7 cellular contexts compared by ENCODE assay signal in genomic region chr6:30101423-30101938, GRCh38. TPM values are rescaled to one million over a fixed set of nuclear protein-coding genes. Genes with fewer than 3 reads are reported as not detected.
DNase-seq lines count a peak whose midpoint lies in the region; ATAC-seq and TF ChIP-seq lines count a peak whose summit lies in the region.

No MANE protein-coding gene starts in this region.

- H3K4me3 Mint-ChIP-seq in activated CD4-positive, alpha-beta memory T cell treated with anti-CD3 and anti-CD28 coated beads, Interleukin-2, amount 10 ng/mL, durations not matched to agents 7 days and 5 days, result peak overlapping the region; percentile 55

- POLR2A ChIA-PET in activated CD4-positive, alpha-beta memory T cell treated with anti-CD3 and anti-CD28 coated beads, Interleukin-2, amount 10 ng/mL, durations not matched to agents 7 days and 5 days (lab: Charles Lee), result interaction anchor here (0.9 to 3.6 kb wide), 6 partner anchors 28 to 225 kb away, joined by 3 to 27 read pairs (median 8); partner anchors contain the start of genes POLR1H and PPP1R11

- no peak for TF ChIP-seq POLR2A in heart left ventricle (IDR thresholded peaks at IDR 0.05)

- 3 to 5% (median 4%) methylated on average over 13 of the region's 13 CpGs for WGBS in heart left ventricle, 4 donors

- no peaks in the 10 kb centered on the region for H3K36me3 ChIP-seq in heart left ventricle

- peaks cover 43% of the 10 kb centered on the region for H3K4me1 Mint-ChIP-seq in activated CD4-positive, alpha-beta memory T cell treated with anti-CD3 and anti-CD28 coated beads, Interleukin-2, amount 10 ng/mL, durations not matched to agents 7 days and 5 days

- H3K27ac Mint-ChIP-seq in activated CD4-positive, alpha-beta memory T cell treated with anti-CD3 and anti-CD28 coated beads, Interleukin-2, amount 10 ng/mL, durations not matched to agents 7 days and 5 days, result no peak overlapping the region

- H3K4me3 ChIP-seq in HL-60 (replicated peaks; ENCODE audit: insufficient read depth, low read length) (peak overlapping the region; percentile 56), heart left ventricle (peak overlapping the region; percentile 14 to 60 (median 49)), retinal pigment epithelial cell (ENCODE audit: low read length) (peak overlapping the region; percentile 44)

- no peaks in the 10 kb centered on the region for H3K36me3 Mint-ChIP-seq in activated CD4-positive, alpha-beta memory T cell treated with anti-CD3 and anti-CD28 coated beads, Interleukin-2, amount 10 ng/mL, durations not matched to agents 7 days and 5 days (ENCODE audit: low read depth)

- no peaks in the 10 kb centered on the region for H3K9me3 ChIP-seq in heart left ventricle

- DNase-seq in HL-60 (ENCODE audit: low read depth in 1 of 2, low spot score in 1 of 2) (no peak), heart left ventricle (no peak), retinal pigment epithelial cell (ENCODE audit: low read depth) (no peak), NCI-H128 (lab: John Stamatoyannopoulos, UW; ENCODE audit: unreplicated experiment) (no peak), OCI-M2 (lab: John Stamatoyannopoulos, UW; ENCODE audit: unreplicated experiment) (no peak), iPS-NIHi7 (ENCODE audit: extremely low spot score) (no peak)
- no peak for DNase-seq in activated CD4-positive, alpha-beta memory T cell treated with anti-CD3 and anti-CD28 coated beads, Interleukin-2, amount 10 ng/mL, durations not matched to agents 7 days and 5 days

- CTCF ChIA-PET in activated CD4-positive, alpha-beta memory T cell treated with anti-CD3 and anti-CD28 coated beads, Interleukin-2, amount 10 ng/mL, durations not matched to agents 7 days and 5 days (lab: Charles Lee), result interaction anchor here (0.6 to 6.3 kb wide), 18 partner anchors 7 to 448 kb away, joined by 3 to 186 read pairs (median 4); partner anchors contain the start of genes POLR1H, PPP1R11, TRIM15 and TRIM26

- H3K4me1 ChIP-seq in heart left ventricle, result peaks cover 0 to 38% (median 28%) of the 10 kb centered on the region in 12 donors

- H3K27me3 Mint-ChIP-seq in activated CD4-positive, alpha-beta memory T cell treated with anti-CD3 and anti-CD28 coated beads, Interleukin-2, amount 10 ng/mL, durations not matched to agents 7 days and 5 days, result peaks cover 71% of the 10 kb centered on the region

- ATAC-seq in heart left ventricle, result peak in 2 of 4 donors; percentile 1 to 7

- no peak overlapping the region for H3K27ac ChIP-seq in HL-60 (replicated peaks)
- peak overlapping the region in 10 of 12 donors; percentile 49 to 81 (median 64) for H3K27ac ChIP-seq in heart left ventricle

- intact Hi-C loops in heart left ventricle (cut with DNase I), result loop anchor here in 7 of 10 donors (2.0 to 5.0 kb wide), 4 partner anchors 34 to 71 kb away; partner anchors contain the start of genes PPP1R11 (in 6 of the 7) and POLR1H (in 1 of the 7)

- TF ChIP-seq CTCF in HL-60 (IDR thresholded peaks at IDR 0.05; ENCODE audit: insufficient read depth, low read length) (no peak), heart left ventricle (IDR thresholded peaks at IDR 0.05) (no peak), retinal pigment epithelial cell (conservative IDR thresholded peaks at IDR 0.05; ENCODE audit: low read depth, low read length) (no peak)

- H3K27me3 ChIP-seq in HL-60 (ENCODE audit: insufficient read depth, poor library complexity, severe bottlenecking), result peaks cover 59% of the 10 kb centered on the region
- peaks cover 0 to 59% (median 35%) of the 10 kb centered on the region in 9 donors for H3K27me3 ChIP-seq in heart left ventricle

- H3K9me3 Mint-ChIP-seq in activated CD4-positive, alpha-beta memory T cell treated with anti-CD3 and anti-CD28 coated beads, Interleukin-2, amount 10 ng/mL, durations not matched to agents 7 days and 5 days, result no peaks in the 10 kb centered on the region

RNA-seq across cellular contexts. Expression of gene TRIM31, which starts 11.4 kb away (rescaled TPM):
- not detected for total RNA-seq in activated CD4-positive, alpha-beta memory T cell treated with anti-CD3 and anti-CD28 coated beads, Interleukin-2, amount 10 ng/mL, durations not matched to agents 7 days and 5 days
- not detected for total RNA-seq in heart left ventricle
- not detected for polyA plus RNA-seq in heart left ventricle

RNA-seq across cellular contexts. Expression of gene RNF39, which starts 25.9 kb away (rescaled TPM):
- total RNA-seq in activated CD4-positive, alpha-beta memory T cell treated with anti-CD3 and anti-CD28 coated beads, Interleukin-2, amount 10 ng/mL, durations not matched to agents 7 days and 5 days, result not detected
- under 1 TPM in 1 of 9 donors, not detected in 8; 0.68 TPM for total RNA-seq in heart left ventricle
- polyA plus RNA-seq in heart left ventricle, result not detected

RNA-seq across cellular contexts. Expression of gene TRIM40, which starts 34.5 kb away (rescaled TPM):
- total RNA-seq in activated CD4-positive, alpha-beta memory T cell treated with anti-CD3 and anti-CD28 coated beads, Interleukin-2, amount 10 ng/mL, durations not matched to agents 7 days and 5 days, result not detected
- not detected for total RNA-seq in heart left ventricle
- not detected for polyA plus RNA-seq in heart left ventricle

RNA-seq across cellular contexts. Expression of gene PPP1R11, which starts 34.5 kb away (rescaled TPM):
- total RNA-seq in activated CD4-positive, alpha-beta memory T cell treated with anti-CD3 and anti-CD28 coated beads, Interleukin-2, amount 10 ng/mL, durations not matched to agents 7 days and 5 days, result 10 to 100 TPM; 62.5 to 62.6 TPM
- 10 to 100 TPM; 41.6 to 64.7 (median 44.9) TPM for total RNA-seq in heart left ventricle
- polyA plus RNA-seq in heart left ventricle, result 10 to 100 TPM; 38.7 to 90.3 TPM

RNA-seq across cellular contexts. Expression of gene POLR1H, which starts 40.4 kb away (rescaled TPM):
- 10 to 100 TPM; 75.5 to 77.8 TPM for total RNA-seq in activated CD4-positive, alpha-beta memory T cell treated with anti-CD3 and anti-CD28 coated beads, Interleukin-2, amount 10 ng/mL, durations not matched to agents 7 days and 5 days
- 10 to 100 TPM; 11.7 to 19.8 (median 14.7) TPM for total RNA-seq in heart left ventricle
- 10 to 100 TPM; 20.9 to 46.1 TPM for polyA plus RNA-seq in heart left ventricle
